In the genomic region with DNA sequence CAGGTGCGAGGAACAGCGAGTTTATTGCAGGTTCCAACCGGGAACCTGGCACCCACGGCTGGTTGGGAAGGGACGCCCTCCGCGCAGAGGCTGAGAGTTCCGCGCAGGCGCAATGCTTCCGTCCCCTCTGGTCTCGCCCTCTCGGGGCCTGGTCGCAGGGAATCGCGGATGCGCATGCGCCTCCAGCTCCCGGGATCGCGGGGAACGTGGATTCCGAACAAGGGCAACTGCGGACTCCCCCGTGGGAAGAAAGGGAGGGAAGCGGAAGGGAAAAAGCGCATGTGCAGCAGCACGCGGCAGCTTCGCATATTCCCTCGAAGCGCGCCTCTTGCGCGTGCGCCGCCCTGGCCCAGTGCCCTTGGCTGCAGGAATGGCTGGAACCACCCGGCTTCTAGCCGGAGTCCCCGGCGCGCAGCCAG, we compare ENCODE assay signal across 10 cellular contexts. TPM values are rescaled to one million over a fixed set of nuclear protein-coding genes. Genes with fewer than 3 reads are reported as not detected.
DNase-seq lines count a peak whose midpoint lies in the region; ATAC-seq and TF ChIP-seq lines count a peak whose summit lies in the region.
"Had no signal": no experiment of that assay in that cellular context is flagged by ENCODE, and none has a peak within 500 bp of the region (broad histone marks: within the 10 kb centered on the region; RNA-seq: fewer than 3 reads in every experiment).

No MANE protein-coding gene starts in this region.

- no peaks in the 10 kb centered on the region for H3K27me3 ChIP-seq in lung (ENCODE audit: control insufficient read depth, insufficient read depth)
- no peaks in the 10 kb centered on the region for H3K27me3 ChIP-seq in A673 (replicated peaks; ENCODE audit: insufficient read depth, low read depth, low read length, poor library complexity)

- peaks cover 0 to 6% of the 10 kb centered on the region in 2 donors for H3K4me1 ChIP-seq in lung (ENCODE audit: control insufficient read depth in 2 of 2, insufficient read depth in 2 of 2, low read length in 2 of 2)
- peaks cover 5% of the 10 kb centered on the region for H3K4me1 ChIP-seq in A673 (ENCODE audit: insufficient read depth, low read length, poor library complexity, severe bottlenecking)

- intact Hi-C loops in A673 (cut with micrococcal nuclease; ENCODE audit: unreplicated experiment) = no loop called here

- H3K36me3 ChIP-seq in lung (ENCODE audit: control insufficient read depth in 2 of 2, insufficient read depth in 2 of 2, low read length in 2 of 2) (peaks cover 0 to 2% of the 10 kb centered on the region in 2 donors), A673 (ENCODE audit: insufficient read depth, low read length, poor library complexity, severe bottlenecking) (peaks cover 8% of the 10 kb centered on the region)

- POLR2A ChIA-PET in activated CD8-positive, alpha-beta T cell treated with anti-CD3 and anti-CD28 coated beads, Interleukin-2, amount 10 ng/mL, durations not matched to agents 7 days and 5 days (lab: Charles Lee) = no interaction called here
- POLR2A ChIA-PET in WTC11 (lab: Charles Lee) (no interaction called here), A673 (lab: Charles Lee; ENCODE audit: low non-redundant PET) (no interaction called here)

- no TSS peak for BruUV-seq in A673 (replicated peaks; lab: Mats Ljungman, UMichigan)

- no peaks in the 10 kb centered on the region for H3K27me3 Mint-ChIP-seq in activated CD8-positive, alpha-beta T cell treated with anti-CD3 and anti-CD28 coated beads, Interleukin-2, amount 10 ng/mL, durations not matched to agents 7 days and 5 days (ENCODE audit: low read depth)
- H3K27me3 Mint-ChIP-seq in WTC11 (ENCODE audit: low read depth) = no peaks in the 10 kb centered on the region

- TF ChIP-seq CTCF in lung (IDR thresholded peaks at IDR 0.05; ENCODE audit: control extremely low read depth, extremely low read depth) = no peak
- no peak for TF ChIP-seq CTCF in WTC11 (IDR thresholded peaks at IDR 0.05)
- no peak for TF ChIP-seq CTCF in A673 (conservative IDR thresholded peaks at IDR 0.05; ENCODE audit: low read depth, low read length)

- no peak overlapping the region for H3K27ac Mint-ChIP-seq in activated CD8-positive, alpha-beta T cell treated with anti-CD3 and anti-CD28 coated beads, Interleukin-2, amount 10 ng/mL, durations not matched to agents 7 days and 5 days
- H3K27ac Mint-ChIP-seq in WTC11 = no peak overlapping the region

- CTCF ChIA-PET in activated CD8-positive, alpha-beta T cell treated with anti-CD3 and anti-CD28 coated beads, Interleukin-2, amount 10 ng/mL, durations not matched to agents 7 days and 5 days (lab: Charles Lee) = no interaction called here
- CTCF ChIA-PET in WTC11 (lab: Charles Lee) = interaction anchor here (0.8 to 2.5 kb wide), 5 partner anchors 18 to 149 kb away, joined by 3 to 18 read pairs (median 3); no protein-coding TSS in a partner anchor
- CTCF ChIA-PET in A673 (lab: Charles Lee) = no interaction called here

- ATAC-seq in activated CD8-positive, alpha-beta T cell treated with anti-CD3 and anti-CD28 coated beads, Interleukin-2, amount 10 ng/mL, durations not matched to agents 7 days and 5 days = no peak
- no peak for ATAC-seq in lung (ENCODE audit: insufficient read depth, low FRiP score)
- no peak for ATAC-seq in stimulated activated naive CD8-positive, alpha-beta T cell treated with anti-CD3 and anti-CD28 coated beads, Interleukin-15, Interleukin-2, amounts not matched to agents 100 U/mL and 50 U/mL, for 24 hours
- no peak for ATAC-seq in GM19035 (IDR thresholded peaks at IDR 0.05; ENCODE audit: unreplicated experiment)
- no peak for ATAC-seq in WTC11

- H3K27ac ChIP-seq in lung (ENCODE audit: low read depth in 1 of 2, low read length in 1 of 2) = no peak overlapping the region
- no peak overlapping the region for H3K27ac ChIP-seq in A673 (ENCODE audit: low read depth, low read length, poor library complexity, severe bottlenecking)
- H3K27ac ChIP-seq: RWPE1 had no signal

- peaks cover 24% of the 10 kb centered on the region for H3K4me1 Mint-ChIP-seq in activated CD8-positive, alpha-beta T cell treated with anti-CD3 and anti-CD28 coated beads, Interleukin-2, amount 10 ng/mL, durations not matched to agents 7 days and 5 days (ENCODE audit: low read depth)
- peaks cover 10% of the 10 kb centered on the region; the same call in 1 of the 2 replicates for H3K4me1 Mint-ChIP-seq in WTC11

- H3K9me3 Mint-ChIP-seq in activated CD8-positive, alpha-beta T cell treated with anti-CD3 and anti-CD28 coated beads, Interleukin-2, amount 10 ng/mL, durations not matched to agents 7 days and 5 days (ENCODE audit: insufficient read depth) = no peaks in the 10 kb centered on the region
- H3K9me3 Mint-ChIP-seq in WTC11 = no peaks in the 10 kb centered on the region

- peak overlapping the region; percentile 34 for H3K4me3 Mint-ChIP-seq in activated CD8-positive, alpha-beta T cell treated with anti-CD3 and anti-CD28 coated beads, Interleukin-2, amount 10 ng/mL, durations not matched to agents 7 days and 5 days
- no peak overlapping the region for H3K4me3 Mint-ChIP-seq in WTC11

- H3K4me3 ChIP-seq in lung (no peak overlapping the region), A673 (ENCODE audit: low read depth, low read length, poor library complexity, severe bottlenecking) (no peak overlapping the region)

- H3K9me3 ChIP-seq in lung (ENCODE audit: control insufficient read depth in 2 of 2, insufficient read depth in 1 of 2, low read length in 1 of 2) = peaks cover 0 to 2% of the 10 kb centered on the region in 2 donors
- H3K9me3 ChIP-seq in A673 (ENCODE audit: low read depth, low read length, poor library complexity, severe bottlenecking) = no peaks in the 10 kb centered on the region

- WGBS in lung, 2 donors = 20 to 29% methylated on average over 41 to 42 of the region's 42 CpGs

- H3K36me3 Mint-ChIP-seq in activated CD8-positive, alpha-beta T cell treated with anti-CD3 and anti-CD28 coated beads, Interleukin-2, amount 10 ng/mL, durations not matched to agents 7 days and 5 days (ENCODE audit: low read depth) = peaks cover 18% of the 10 kb centered on the region
- H3K36me3 Mint-ChIP-seq in WTC11 = peaks cover 2% of the 10 kb centered on the region

- no peak for DNase-seq in activated CD8-positive, alpha-beta T cell treated with anti-CD3 and anti-CD28 coated beads, Interleukin-2, amount 10 ng/mL, durations not matched to agents 7 days and 5 days
- DNase-seq in dermis microvascular lymphatic vessel endothelial cell (ENCODE audit: low read depth in 2 of 2) (peak; percentile 65 to 66), lung (ENCODE audit: low spot score) (peak; percentile 49), WTC11 (ENCODE audit: low spot score) (no peak), DMS53 (lab: John Stamatoyannopoulos, UW) (no peak), A673 (ENCODE audit: low spot score) (no peak)
- peak; percentile 23 for DNase-seq in stimulated activated naive CD8-positive, alpha-beta T cell treated with anti-CD3 and anti-CD28 coated beads, Interleukin-15, Interleukin-2, amounts not matched to agents 100 U/mL and 50 U/mL, for 24 hours
- DNase-seq: stimulated activated CD4-positive, alpha-beta T cell treated with anti-CD3 and anti-CD28 coated beads, Interleukin-4, amount 100 ng/mL, for 1 hour had no signal

TF ChIP-seq in WTC11, 78 proteins besides CTCF, POLR2A, EP300 and RAD21:
- TF ChIP-seq CBFB (CRISPR knock-in tag; IDR thresholded peaks at IDR 0.05; ENCODE audit: low read depth) = no peak
- TF ChIP-seq, protein P1, sequence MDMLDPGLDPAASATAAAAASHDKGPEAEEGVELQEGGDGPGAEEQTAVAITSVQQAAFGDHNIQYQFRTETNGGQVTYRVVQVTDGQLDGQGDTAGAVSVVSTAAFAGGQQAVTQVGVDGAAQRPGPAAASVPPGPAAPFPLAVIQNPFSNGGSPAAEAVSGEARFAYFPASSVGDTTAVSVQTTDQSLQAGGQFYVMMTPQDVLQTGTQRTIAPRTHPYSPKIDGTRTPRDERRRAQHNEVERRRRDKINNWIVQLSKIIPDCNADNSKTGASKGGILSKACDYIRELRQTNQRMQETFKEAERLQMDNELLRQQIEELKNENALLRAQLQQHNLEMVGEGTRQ (CRISPR knock-in tag; IDR thresholded peaks at IDR 0.05) = no peak
- TF ChIP-seq CREM (CRISPR knock-in tag; IDR thresholded peaks at IDR 0.05) = no peak
TF ChIP-seq in WTC11: peak in this region for 0.

RNA-seq across cellular contexts. Expression of a gene that starts 1.1 kb away (rescaled TPM):
- total RNA-seq in activated CD8-positive, alpha-beta T cell treated with anti-CD3 and anti-CD28 coated beads, Interleukin-2, amount 10 ng/mL, durations not matched to agents 7 days and 5 days = 1 to 10 TPM; 3.4 to 3.9 TPM
- 0.26 and 0.89 TPM in 2 replicates for total RNA-seq in dermis microvascular lymphatic vessel endothelial cell
- total RNA-seq in lung = 1 to 10 TPM; 2.3 to 3.1 TPM
- polyA plus RNA-seq in lung = 1 to 10 TPM in 1 of 2 donors, under 1 TPM in 1; 0.89 to 1.7 TPM
- total RNA-seq in WTC11 (2021) = 4.7 to 7.8 TPM (median 7.7 TPM) in 3 replicates
- total RNA-seq in A673 (2021) = 2.5 TPM in 2 replicates

RNA-seq across cellular contexts. Expression of a gene that starts 1.8 kb away (rescaled TPM):
- total RNA-seq in activated CD8-positive, alpha-beta T cell treated with anti-CD3 and anti-CD28 coated beads, Interleukin-2, amount 10 ng/mL, durations not matched to agents 7 days and 5 days = 100 to 1,000 TPM; 388 to 413 TPM
- total RNA-seq in dermis microvascular lymphatic vessel endothelial cell (221 and 250 TPM in 2 replicates), lung (100 to 1,000 TPM in 1 of 2 donors, 10 to 100 TPM in 1; 63.7 to 320 TPM), WTC11 (2021) (519 to 568 TPM (median 552 TPM) in 3 replicates), A673 (2021) (421 and 431 TPM in 2 replicates)
- polyA plus RNA-seq in lung = 100 to 1,000 TPM; 301 to 360 TPM

RNA-seq across cellular contexts. Expression of a gene that starts 14.5 kb away (rescaled TPM):
- 10 to 100 TPM; 10.0 to 10.6 TPM for total RNA-seq in activated CD8-positive, alpha-beta T cell treated with anti-CD3 and anti-CD28 coated beads, Interleukin-2, amount 10 ng/mL, durations not matched to agents 7 days and 5 days
- total RNA-seq in dermis microvascular lymphatic vessel endothelial cell (0.25 and 0.26 TPM in 2 replicates), lung (1 to 10 TPM in 1 of 2 donors, under 1 TPM in 1; 0.77 to 4.7 TPM), WTC11 (2021) (10.2 to 11.9 TPM (median 11.1 TPM) in 3 replicates), A673 (2021) (8.6 TPM in 2 replicates)
- polyA plus RNA-seq in lung = 1 to 10 TPM; 3.6 to 3.9 TPM

RNA-seq across cellular contexts. Expression of a gene that starts 23.8 kb away (rescaled TPM):
- under 1 TPM; 0.16 to 0.24 TPM for total RNA-seq in activated CD8-positive, alpha-beta T cell treated with anti-CD3 and anti-CD28 coated beads, Interleukin-2, amount 10 ng/mL, durations not matched to agents 7 days and 5 days
- total RNA-seq in dermis microvascular lymphatic vessel endothelial cell (under 0.01 TPM in 2 replicates), lung (under 1 TPM; 0.31 to 0.68 TPM), WTC11 (2021) (7.9 to 10.6 TPM (median 10.1 TPM) in 3 replicates), A673 (2021) (0.77 and 1.6 TPM in 2 replicates)
- polyA plus RNA-seq in lung = under 1 TPM; 0.06 to 0.46 TPM

Comparison
In these comparisons a context has a peak if more than half of its experiments do, and no peak if none do; other contexts are left out.
1. DNase-seq: peak in dermis microvascular lymphatic vessel endothelial cell (2 of 2), lung (single experiment) and stimulated activated naive CD8-positive, alpha-beta T cell treated with anti-CD3 and anti-CD28 coated beads, Interleukin-15, Interleukin-2, amounts not matched to agents 100 U/mL and 50 U/mL, for 24 hours (single experiment); none in activated CD8-positive, alpha-beta T cell treated with anti-CD3 and anti-CD28 coated beads, Interleukin-2, amount 10 ng/mL, durations not matched to agents 7 days and 5 days (single experiment), WTC11 (single experiment), DMS53 (single experiment) and A673 (single experiment).